Comparison of ENCODE assay signal across 24 cellular contexts in genomic region chr7:112579388-112579787, GRCh38.
DNase-seq lines count a peak whose midpoint lies in the region; ATAC-seq, FAIRE-seq and TF ChIP-seq lines count a peak whose summit lies in the region.
"Had no signal": no experiment of that assay in that cellular context is flagged by ENCODE, and none has a peak within 500 bp of the region (broad histone marks: within the 10 kb centered on the region; RNA-seq: fewer than 3 reads in every experiment).

No MANE protein-coding gene starts in this region.

- no peaks in the 10 kb centered on the region for H3K9me2 ChIP-seq in hepatocyte (replicated peaks; ENCODE audit: insufficient read depth)

- intact Hi-C loops in Right ventricle myocardium superior (cut with DNase I) = loop anchor here (10.0 kb wide), 1 partner anchor 315 kb away; no protein-coding TSS in a partner anchor
- intact Hi-C loops in right cardiac atrium (cut with DNase I) = no loop called here
- intact Hi-C loops in left ventricle myocardium superior (cut with micrococcal nuclease) = loop anchor here (10.0 kb wide), 1 partner anchor 315 kb away; no protein-coding TSS in a partner anchor
- intact Hi-C loops in cardiac septum (cut with DNase I) = loop anchor here (10.0 kb wide), 2 partner anchors 205 to 315 kb away; no protein-coding TSS in a partner anchor

- H3K4me1 ChIP-seq in right cardiac atrium (ENCODE audit: control insufficient read depth, insufficient read depth, low read length) (no peaks in the 10 kb centered on the region), hepatocyte (ENCODE audit: insufficient read depth) (no peaks in the 10 kb centered on the region)
- H3K4me1 ChIP-seq: BE2C had no signal

- H3K9me3 ChIP-seq in right cardiac atrium (ENCODE audit: control insufficient read depth, low read length) = no peaks in the 10 kb centered on the region
- H3K9me3 ChIP-seq in hepatocyte (ENCODE audit: low read depth) = peaks cover 3% of the 10 kb centered on the region
- H3K9me3 ChIP-seq: BE2C had no signal

- WGBS in right cardiac atrium = 63% methylated on average over 4 of the region's 4 CpGs
- 78% methylated on average over 4 of the region's 4 CpGs for WGBS in hepatocyte (ENCODE audit: low lambda C conversion rate, missing lambda C conversion rate)

- TF ChIP-seq CTCF in hepatocyte (IDR thresholded peaks at IDR 0.05; ENCODE audit: poor library complexity) = no peak

- no peak overlapping the region for H3K4me2 ChIP-seq in hepatocyte
- H3K4me2 ChIP-seq: BLaER1 treated with 17β-estradiol and CSF1 and Interleukin-3, amounts not matched to agents 10 nM and 100 nM had no signal

- H3K79me2 ChIP-seq in hepatocyte = no peaks in the 10 kb centered on the region

- H3K4me3 ChIP-seq in right cardiac atrium (ENCODE audit: low read length) = no peak overlapping the region
- no peak overlapping the region for H3K4me3 ChIP-seq in hepatocyte
- H3K4me3 ChIP-seq: BLaER1 treated with 17β-estradiol and CSF1 and Interleukin-3, amounts not matched to agents 10 nM and 100 nM; GM12878; GM23248 had no signal

- no peaks in the 10 kb centered on the region for H4K20me1 ChIP-seq in hepatocyte (ENCODE audit: insufficient read depth, poor library complexity, severe bottlenecking)
- H4K20me1 ChIP-seq: BLaER1 treated with 17β-estradiol and CSF1 and Interleukin-3, amounts not matched to agents 10 nM and 100 nM had no signal

- H3K27me3 ChIP-seq in right cardiac atrium (ENCODE audit: control insufficient read depth, insufficient read depth) (no peaks in the 10 kb centered on the region), hepatocyte (no peaks in the 10 kb centered on the region)
- H3K27me3 ChIP-seq: BLaER1 treated with 17β-estradiol and CSF1 and Interleukin-3, amounts not matched to agents 10 nM and 100 nM had no signal

- DNase-seq in Right ventricle myocardium superior = no peak
- DNase-seq in right cardiac atrium = no peak
- DNase-seq in left ventricle myocardium superior = no peak
- no peak for DNase-seq in cardiac septum (ENCODE audit: low spot score)
- DNase-seq in hepatocyte (ENCODE audit: low spot score) = no peak
- no peak for DNase-seq in urothelium cell line (ENCODE audit: low spot score)
- DNase-seq: ACHN; AML-193; BE2C; CD4-positive, alpha-beta T cell; CD8-positive, alpha-beta memory T cell; DMS 273 treated with DMSO at 0.1 percent for 48 hours; DMS79; EL; GDM1; GM23248; H7; HCEC 1CT had no signal

- H3K27ac ChIP-seq in right cardiac atrium (ENCODE audit: low read length) (no peak overlapping the region), hepatocyte (peak overlapping the region; percentile 13)
- H3K27ac ChIP-seq: 22Rv1; BLaER1 treated with 17β-estradiol and CSF1 and Interleukin-3, amounts not matched to agents 10 nM and 100 nM; GM23248 had no signal

- ATAC-seq in Right ventricle myocardium superior (ENCODE audit: poor library complexity) = peak; percentile 55
- no peak for ATAC-seq in right cardiac atrium
- peak; percentile 48 for ATAC-seq in left ventricle myocardium superior
- ATAC-seq: GM12878 had no signal

- H2AFZ ChIP-seq in hepatocyte = no peak overlapping the region
- H2AFZ ChIP-seq: GM23248 had no signal

- FAIRE-seq in urothelium cell line (lab: Jason Lieb, UNC) = no peak
- FAIRE-seq: D721Med, GM12878, GM19239, H1 had no signal

- H3K36me3 ChIP-seq in hepatocyte (replicated peaks; ENCODE audit: insufficient read depth, low read depth) = no peaks in the 10 kb centered on the region
- H3K36me3 ChIP-seq: BE2C; BLaER1 treated with 17β-estradiol and CSF1 and Interleukin-3, amounts not matched to agents 10 nM and 100 nM had no signal

Comparison
In these comparisons a context has a peak if more than half of its experiments do, and no peak if none do; other contexts are left out.
1. ATAC-seq: peak in Right ventricle myocardium superior (single experiment) and left ventricle myocardium superior (single experiment); none in right cardiac atrium (0 of 2).
2. intact Hi-C loops: an anchor here in Right ventricle myocardium superior (10.0 kb wide), left ventricle myocardium superior (10.0 kb wide) and cardiac septum (10.0 kb wide); none called in right cardiac atrium.